Comparison of ENCODE assay signal across 8 cellular contexts in the genomic region with DNA sequence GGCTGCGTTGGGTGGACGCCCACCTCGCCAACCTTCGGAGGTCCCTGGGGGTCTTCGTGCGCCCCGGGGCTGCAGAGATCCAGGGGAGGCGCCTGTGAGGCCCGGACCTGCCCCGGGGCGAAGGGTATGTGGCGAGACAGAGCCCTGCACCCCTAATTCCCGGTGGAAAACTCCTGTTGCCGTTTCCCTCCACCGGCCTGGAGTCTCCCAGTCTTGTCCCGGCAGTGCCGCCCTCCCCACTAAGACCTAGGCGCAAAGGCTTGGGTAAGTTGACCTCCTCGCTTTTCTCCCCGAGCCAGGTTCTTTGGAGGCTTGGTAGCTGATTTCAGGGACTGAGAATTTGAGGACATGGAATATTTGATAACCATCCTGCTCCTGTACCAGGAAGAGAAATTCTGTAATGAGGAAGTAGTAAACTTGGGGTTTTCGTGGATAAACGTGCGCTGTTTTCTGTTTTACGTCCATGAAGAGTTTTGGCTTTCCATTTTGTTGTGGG. TPM values are rescaled to one million over a fixed set of nuclear protein-coding genes. Genes with fewer than 3 reads are reported as not detected.
DNase-seq lines count a peak whose midpoint lies in the region; ATAC-seq and TF ChIP-seq lines count a peak whose summit lies in the region.

No MANE protein-coding gene starts in this region.

- TF ChIP-seq POLR2A in prostate gland (IDR thresholded peaks at IDR 0.05), result no peak

- ATAC-seq in GM21786 (IDR thresholded peaks at IDR 0.05; ENCODE audit: unreplicated experiment), result peak; percentile 1
- peak; percentile 14 to 30 for ATAC-seq in right cardiac atrium
- no peak for ATAC-seq in HG03280 (IDR thresholded peaks at IDR 0.05; ENCODE audit: unreplicated experiment)
- no peak for ATAC-seq in HG02885 (IDR thresholded peaks at IDR 0.05; ENCODE audit: poor library complexity, unreplicated experiment)

- DNase-seq in NAMALWA (ENCODE audit: low spot score), result peak; percentile 46
- peak; percentile 8 for DNase-seq in amniotic epithelial cell (ENCODE audit: low read depth)
- DNase-seq in right cardiac atrium, result peak in 1 of 3 donors; percentile 42
- peak; percentile 21 for DNase-seq in prostate gland (ENCODE audit: low spot score)

- no peaks in the 10 kb centered on the region for H3K9me3 ChIP-seq in ES-I3 (ENCODE audit: control insufficient read depth, insufficient read depth, low read length)
- no peaks in the 10 kb centered on the region for H3K9me3 ChIP-seq in right cardiac atrium (ENCODE audit: control insufficient read depth, low read length)
- H3K9me3 ChIP-seq in prostate gland, result no peaks in the 10 kb centered on the region

- H3K4me1 ChIP-seq in ES-I3 (ENCODE audit: insufficient read depth, low read length), result 0 out of 2 replicates have a peak, but pooled peaks cover 4% of the 10 kb centered on the region
- H3K4me1 ChIP-seq in right cardiac atrium (ENCODE audit: control insufficient read depth, insufficient read depth, low read length), result no peaks in the 10 kb centered on the region
- H3K4me1 ChIP-seq in prostate gland (replicated peaks), result no peaks in the 10 kb centered on the region

- H3K27me3 ChIP-seq in right cardiac atrium (ENCODE audit: control insufficient read depth, insufficient read depth) (no peaks in the 10 kb centered on the region), prostate gland (replicated peaks; ENCODE audit: insufficient read depth) (no peaks in the 10 kb centered on the region)

- H3K9ac ChIP-seq in ES-I3 (ENCODE audit: low read depth, low read length), result peak overlapping the region; percentile 95

- intact Hi-C loops in right cardiac atrium (cut with DNase I), result loop anchor here in 2 of 4 donors (10.0 kb wide), 1 partner anchor 51 kb away; the partner anchor contains the start of gene SLC25A3 (in 2 of the 2)
- intact Hi-C loops in prostate gland (cut with DNase I), result loop anchor here (2.0 kb wide), 1 partner anchor 53 kb away; the partner anchor contains the start of gene SLC25A3

- H3K36me3 ChIP-seq in ES-I3 (ENCODE audit: insufficient read depth, low read length) (peaks cover 3% of the 10 kb centered on the region; the same call in 1 of the 2 replicates), prostate gland (no peaks in the 10 kb centered on the region)

- H3K27ac ChIP-seq in right cardiac atrium (ENCODE audit: low read length), result peak overlapping the region; percentile 53
- H3K27ac ChIP-seq in prostate gland, result peak overlapping the region; percentile 88 to 89

- WGBS in right cardiac atrium, result under 1% methylated on average over 24 of the region's 24 CpGs
- under 1% methylated on average over 15 of the region's 24 CpGs for WGBS in prostate gland

- H3K4me3 ChIP-seq in right cardiac atrium (ENCODE audit: low read length), result peak overlapping the region; percentile 93
- peak overlapping the region; percentile 97 to 98 for H3K4me3 ChIP-seq in prostate gland

- TF ChIP-seq CTCF in prostate gland (IDR thresholded peaks at IDR 0.05), result no peak

RNA-seq across cellular contexts. Expression of gene APAF1, which starts 0.5 kb away (rescaled TPM):
- total RNA-seq in right cardiac atrium, result 1 to 10 TPM; 4.0 to 7.1 (median 4.5) TPM
- 2.9 TPM for polyA plus RNA-seq in right cardiac atrium
- 10 to 100 TPM in 1 of 2 donors, 1 to 10 TPM in 1; 9.4 to 11.6 TPM for total RNA-seq in prostate gland

RNA-seq across cellular contexts. Expression of gene IKBIP, which starts 1.0 kb away (rescaled TPM):
- total RNA-seq in right cardiac atrium, result 10 to 100 TPM in 1 of 4 donors, 1 to 10 TPM in 3; 4.9 to 10.3 (median 6.3) TPM
- 8.1 TPM for polyA plus RNA-seq in right cardiac atrium
- 1 to 10 TPM; 6.0 to 6.5 TPM for total RNA-seq in prostate gland

RNA-seq across cellular contexts. Expression of gene SLC25A3, which starts 52.1 kb away (rescaled TPM):
- total RNA-seq in right cardiac atrium (1,000 to 10,000 TPM in 3 of 4 donors, 100 to 1,000 TPM in 1; 961 to 1,212 (median 1,085) TPM), prostate gland (100 to 1,000 TPM; 376 to 489 TPM)
- polyA plus RNA-seq in right cardiac atrium, result 1,403 TPM

Comparison
In these comparisons a context has a peak if more than half of its experiments do, and no peak if none do; other contexts are left out.
1. ATAC-seq: peak in GM21786 (single experiment) and right cardiac atrium (2 of 2); none in HG03280 (single experiment) and HG02885 (single experiment).